ENCODE assay signal across 1 cellular context in genomic region chr4:85005865-85006377, GRCh38.
TF ChIP-seq lines count a peak whose summit lies in the region.

No MANE protein-coding gene starts in this region.

TF ChIP-seq in WTC11, 78 proteins besides CTCF, POLR2A, EP300 and RAD21 (continued from another document):
- TF ChIP-seq E2F1 (CRISPR knock-in tag; IDR thresholded peaks at IDR 0.05) = no peak
- no peak for TF ChIP-seq AFF4 (CRISPR knock-in tag; IDR thresholded peaks at IDR 0.05; ENCODE audit: borderline replicate concordance)
- no peak for TF ChIP-seq ZBTB21 (CRISPR knock-in tag; IDR thresholded peaks at IDR 0.05; ENCODE audit: borderline replicate concordance)
- no peak for TF ChIP-seq TP53 (CRISPR knock-in tag; IDR thresholded peaks at IDR 0.05)
- TF ChIP-seq GRHL2 (CRISPR knock-in tag; IDR thresholded peaks at IDR 0.05; ENCODE audit: insufficient replicate concordance, severe bottlenecking) = no peak
- TF ChIP-seq CDX4 (CRISPR knock-in tag; IDR thresholded peaks at IDR 0.05; ENCODE audit: borderline replicate concordance) = no peak
